In genomic region chr10:26410356-26410755, GRCh38 we compare ENCODE assay signal across 22 cellular contexts.
"Had no signal": no experiment of that assay in that cellular context is flagged by ENCODE, and none has a peak within 500 bp of the region (broad histone marks: within the 10 kb centered on the region; RNA-seq: fewer than 3 reads in every experiment).

No MANE protein-coding gene starts in this region.

- DNase-seq: activated CD4-positive, alpha-beta memory T cell treated with anti-CD3 and anti-CD28 coated beads, Interleukin-2, amount 10 ng/mL, durations not matched to agents 7 days and 5 days; activated CD4-positive, alpha-beta T cell treated with anti-CD3 and anti-CD28 coated beads, Interleukin-2, amount 50 U/mL, for 1 hour; activated CD4-positive, CD25-positive, alpha-beta regulatory T cell; activated CD8-positive, alpha-beta memory T cell treated with anti-CD3 and anti-CD28 coated beads, Interleukin-2, amount 50 U/mL, for 4 hours; activated gamma-delta T cell treated with Interleukin-2 at 50 U/mL for 16 hours; activated naive CD4-positive, alpha-beta T cell treated with anti-CD3 and anti-CD28 coated beads, Interleukin-2, amount 10 ng/mL, durations not matched to agents 7 days and 5 days; activated naive CD8-positive, alpha-beta T cell treated with anti-CD3 and anti-CD28 coated beads for 36 hours; activated T-cell treated with anti-CD3 and anti-CD28 coated beads, Interleukin-2, amount 50 U/mL, for 72 hours; anterior cingulate cortex; cerebellar nuclear complex; Karpas-422; NCI-H1105 treated with DMSO at 0.1 percent for 48 hours; NCI-H1436 treated with DMSO at 0.1 percent for 48 hours; NCI-H1930; NCI-H345; NCI-H510A; NCI-H526 treated with DMSO at 0.1 percent for 48 hours; NCI-H82; SIG-M5; T-helper 2 cell; T1000 had no signal

- H3K27ac ChIP-seq: VCaP had no signal
